In genomic region chr5:176619203-176619568, GRCh38 we compare ENCODE assay signal across 1 cellular context.
A peak's percentile ranks its signal among the peaks of the same experiment; 100 is the strongest.
TF ChIP-seq lines count a peak whose summit lies in the region.

No MANE protein-coding gene starts in this region.

TF ChIP-seq in HepG2, 621 proteins besides CTCF, POLR2A, EP300 and RAD21:
- TF ChIP-seq SP4 (CRISPR knock-in tag; IDR thresholded peaks at IDR 0.05): peak; percentile 38; the same call in 1 of the 2 replicates
- 0 out of 2 replicates have a peak, but pooled peaks have one; percentile 24 for TF ChIP-seq ZNF687 (CRISPR knock-in tag; IDR thresholded peaks at IDR 0.05)
- TF ChIP-seq ZNF780A (CRISPR knock-in tag; IDR thresholded peaks at IDR 0.05): no peak
- TF ChIP-seq MAX (IDR thresholded peaks at IDR 0.05): peak; percentile 29; the same call in 1 of the 2 replicates
- peak; percentile 61 for TF ChIP-seq STAG1 (CRISPR knock-in tag; IDR thresholded peaks at IDR 0.05)
TF ChIP-seq in HepG2: peak in this region for 4.
